In genomic region chr15:38623744-38624143, GRCh38 we compare ENCODE assay signal across 24 cellular contexts. TPM values are rescaled to one million over a fixed set of nuclear protein-coding genes. Genes with fewer than 3 reads are reported as not detected.
A peak's percentile ranks its signal among the peaks of the same experiment; 100 is the strongest.
DNase-seq lines count a peak whose midpoint lies in the region; ATAC-seq and TF ChIP-seq lines count a peak whose summit lies in the region.
"Had no signal": no experiment of that assay in that cellular context is flagged by ENCODE, and none has a peak within 500 bp of the region (broad histone marks: within the 10 kb centered on the region; RNA-seq: fewer than 3 reads in every experiment).

No MANE protein-coding gene starts in this region.

- H3K36me3 Mint-ChIP-seq in natural killer cell treated with Interleukin-12 subunit alpha and Interleukin-12 subunit beta and Interleukin-15 and Interleukin-18, amount 100 ng/mL, for 72 hours, result peaks cover 3% of the 10 kb centered on the region
- H3K36me3 Mint-ChIP-seq in natural killer cell, result no peaks in the 10 kb centered on the region
- H3K36me3 Mint-ChIP-seq: naive thymus-derived CD8-positive, alpha-beta T cell had no signal

- TF ChIP-seq CTCF in natural killer cell (IDR thresholded peaks at IDR 0.05) (no peak), heart left ventricle (IDR thresholded peaks at IDR 0.05) (no peak), upper lobe of right lung (IDR thresholded peaks at IDR 0.05) (no peak)

- no peak for ATAC-seq in natural killer cell treated with Interleukin-12 subunit alpha and Interleukin-12 subunit beta and Interleukin-15 and Interleukin-18, amount 100 ng/mL, for 72 hours
- ATAC-seq in natural killer cell, result no peak
- ATAC-seq in heart left ventricle, result peak in 2 of 4 donors; percentile 45 to 62
- no peak for ATAC-seq in upper lobe of right lung
- ATAC-seq: activated naive CD8-positive, alpha-beta T cell treated with anti-CD3 and anti-CD28 coated beads, Interleukin-2, amount 50 U/mL, for 24 hours; left lobe of liver; naive thymus-derived CD8-positive, alpha-beta T cell; SK-N-SH treated with all-trans-retinoic acid at 6 μM for 48 hours had no signal

- peak overlapping the region; percentile 95 to 98 for H3K27ac Mint-ChIP-seq in natural killer cell treated with Interleukin-12 subunit alpha and Interleukin-12 subunit beta and Interleukin-15 and Interleukin-18, amount 100 ng/mL, for 72 hours
- H3K27ac Mint-ChIP-seq in natural killer cell, result peak overlapping the region in 1 of 2 donors; percentile 69
- H3K27ac Mint-ChIP-seq: activated naive CD8-positive, alpha-beta T cell treated with anti-CD3 and anti-CD28 coated beads, Interleukin-2, amount 50 U/mL, for 24 hours had no signal

- H3K4me1 Mint-ChIP-seq in natural killer cell treated with Interleukin-12 subunit alpha and Interleukin-12 subunit beta and Interleukin-15 and Interleukin-18, amount 100 ng/mL, for 72 hours (ENCODE audit: low read depth in 2 of 2), result peaks cover 60 to 85% of the 10 kb centered on the region in 2 donors
- peaks cover 46 to 51% of the 10 kb centered on the region in 2 donors for H3K4me1 Mint-ChIP-seq in natural killer cell

- H3K27me3 Mint-ChIP-seq in natural killer cell treated with Interleukin-12 subunit alpha and Interleukin-12 subunit beta and Interleukin-15 and Interleukin-18, amount 100 ng/mL, for 72 hours, result no peaks in the 10 kb centered on the region
- peaks cover 0 to 3% of the 10 kb centered on the region in 2 donors for H3K27me3 Mint-ChIP-seq in natural killer cell (ENCODE audit: low read depth in 2 of 2)
- H3K27me3 Mint-ChIP-seq: activated naive CD8-positive, alpha-beta T cell treated with anti-CD3 and anti-CD28 coated beads, Interleukin-2, amount 50 U/mL, for 24 hours; naive thymus-derived CD8-positive, alpha-beta T cell had no signal

- no peak for DNase-seq in natural killer cell treated with Interleukin-12 subunit alpha and Interleukin-12 subunit beta and Interleukin-15 and Interleukin-18, amount 100 ng/mL, for 72 hours (ENCODE audit: low spot score)
- DNase-seq in natural killer cell (no peak), NCI-H446 (lab: John Stamatoyannopoulos, UW) (peak; percentile 14 to 69), heart left ventricle (peak in 3 of 5 donors; percentile 11 to 46 (median 43)), upper lobe of right lung (no peak), EL (no peak), NCI-H1930 (lab: John Stamatoyannopoulos, UW) (no peak), NCI-H2081 treated with DMSO at 0.1 percent for 48 hours (lab: John Stamatoyannopoulos, UW) (no peak)
- DNase-seq: ACHN; activated gamma-delta T cell treated with Interleukin-2 at 50 U/mL for 16 hours; activated naive CD8-positive, alpha-beta T cell treated with anti-CD3 and anti-CD28 coated beads, Interleukin-2, amount 50 U/mL, for 24 hours; activated T-cell treated with anti-CD3 and anti-CD28 coated beads for 4 hours; GOT3; KBM-7; naive thymus-derived CD8-positive, alpha-beta T cell; NCI-H1417 treated with DMSO at 0.1 percent for 48 hours; NCI-H2171; NCI-H526; spleen; stimulated activated CD4-positive, alpha-beta T cell treated with anti-CD3 and anti-CD28 coated beads, Interleukin-4, amount 100 ng/mL, for 1 hour; stimulated activated naive CD4-positive, alpha-beta T cell had no signal

- intact Hi-C loops in natural killer cell (cut with micrococcal nuclease), result no loop called here
- intact Hi-C loops in heart left ventricle (cut with DNase I), result loop anchor here in 3 of 10 donors (5.0 to 10.0 kb wide), 3 partner anchors 56 to 61 kb away; partner anchors contain the start of gene RASGRP1 (in 1 of the 3)
- intact Hi-C loops in upper lobe of right lung (cut with DNase I), result no loop called here

- H3K27me3 ChIP-seq in heart left ventricle (no peaks in the 10 kb centered on the region), upper lobe of right lung (no peaks in the 10 kb centered on the region)
- H3K27me3 ChIP-seq: BLaER1 treated with 17β-estradiol and CSF1 and Interleukin-3, amounts not matched to agents 10 nM and 100 nM; spleen had no signal

- WGBS in heart left ventricle, 4 donors, result 42 to 62% (median 50%) methylated on average over 5 of the region's 5 CpGs

- peak overlapping the region; percentile 40 for H3K4me3 Mint-ChIP-seq in natural killer cell treated with Interleukin-12 subunit alpha and Interleukin-12 subunit beta and Interleukin-15 and Interleukin-18, amount 100 ng/mL, for 72 hours
- H3K4me3 Mint-ChIP-seq in natural killer cell, result no peak overlapping the region
- H3K4me3 Mint-ChIP-seq: activated naive CD8-positive, alpha-beta T cell treated with anti-CD3 and anti-CD28 coated beads, Interleukin-2, amount 50 U/mL, for 24 hours; naive thymus-derived CD8-positive, alpha-beta T cell had no signal

- no peaks in the 10 kb centered on the region for H3K9me3 Mint-ChIP-seq in natural killer cell treated with Interleukin-12 subunit alpha and Interleukin-12 subunit beta and Interleukin-15 and Interleukin-18, amount 100 ng/mL, for 72 hours
- H3K9me3 Mint-ChIP-seq in natural killer cell, result no peaks in the 10 kb centered on the region
- H3K9me3 Mint-ChIP-seq: activated naive CD8-positive, alpha-beta T cell treated with anti-CD3 and anti-CD28 coated beads, Interleukin-2, amount 50 U/mL, for 24 hours; naive thymus-derived CD8-positive, alpha-beta T cell had no signal

- no peak for TF ChIP-seq POLR2A in heart left ventricle (IDR thresholded peaks at IDR 0.05)

- H3K27ac ChIP-seq in heart left ventricle (peak overlapping the region in 3 of 12 donors; percentile 9 to 50 (median 32)), upper lobe of right lung (peak overlapping the region; percentile 56)
- H3K27ac ChIP-seq: BLaER1 treated with 17β-estradiol and CSF1 and Interleukin-3, amounts not matched to agents 10 nM and 100 nM; spleen had no signal

- H3K4me1 ChIP-seq in heart left ventricle (peaks cover 0 to 28% (median 10%) of the 10 kb centered on the region in 12 donors), upper lobe of right lung (peaks cover 3% of the 10 kb centered on the region)

- H3K4me3 ChIP-seq in heart left ventricle (no peak overlapping the region), upper lobe of right lung (no peak overlapping the region)
- H3K4me3 ChIP-seq: BLaER1 treated with 17β-estradiol and CSF1 and Interleukin-3, amounts not matched to agents 10 nM and 100 nM; spleen had no signal

- H3K36me3 ChIP-seq in heart left ventricle (no peaks in the 10 kb centered on the region), upper lobe of right lung (no peaks in the 10 kb centered on the region)
- H3K36me3 ChIP-seq: BLaER1 treated with 17β-estradiol and CSF1 and Interleukin-3, amounts not matched to agents 10 nM and 100 nM; spleen had no signal

- H3K9me3 ChIP-seq in heart left ventricle (no peaks in the 10 kb centered on the region), upper lobe of right lung (no peaks in the 10 kb centered on the region)
- H3K9me3 ChIP-seq: BLaER1 treated with 17β-estradiol and CSF1 and Interleukin-3, amounts not matched to agents 10 nM and 100 nM; spleen had no signal

RNA-seq across cellular contexts. Expression of gene RASGRP1, which starts 59.1 kb away (rescaled TPM):
- total RNA-seq in natural killer cell treated with Interleukin-12 subunit alpha and Interleukin-12 subunit beta and Interleukin-15 and Interleukin-18, amount 100 ng/mL, for 72 hours, result 100 to 1,000 TPM; 154 to 241 TPM
- total RNA-seq in natural killer cell (100 to 1,000 TPM in 1 of 3 donors, 10 to 100 TPM in 2; 65.9 to 122 (median 96.5) TPM), heart left ventricle (1 to 10 TPM in 4 of 9 donors, under 1 TPM in 4, not detected in 1; 0.14 to 5.5 (median 0.85) TPM), upper lobe of right lung (9.4 TPM)
- polyA plus RNA-seq in heart left ventricle, result under 1 TPM; 0.03 to 0.04 TPM

Comparison
In these comparisons a context has a peak if more than half of its experiments do, and no peak if none do; other contexts are left out.
1. DNase-seq: peak in NCI-H446 (2 of 2) and heart left ventricle (3 of 5); none in natural killer cell treated with Interleukin-12 subunit alpha and Interleukin-12 subunit beta and Interleukin-15 and Interleukin-18, amount 100 ng/mL, for 72 hours (single experiment), natural killer cell (single experiment), upper lobe of right lung (single experiment), EL (single experiment), NCI-H1930 (0 of 2) and NCI-H2081 treated with DMSO at 0.1 percent for 48 hours (single experiment).